In the genomic region with DNA sequence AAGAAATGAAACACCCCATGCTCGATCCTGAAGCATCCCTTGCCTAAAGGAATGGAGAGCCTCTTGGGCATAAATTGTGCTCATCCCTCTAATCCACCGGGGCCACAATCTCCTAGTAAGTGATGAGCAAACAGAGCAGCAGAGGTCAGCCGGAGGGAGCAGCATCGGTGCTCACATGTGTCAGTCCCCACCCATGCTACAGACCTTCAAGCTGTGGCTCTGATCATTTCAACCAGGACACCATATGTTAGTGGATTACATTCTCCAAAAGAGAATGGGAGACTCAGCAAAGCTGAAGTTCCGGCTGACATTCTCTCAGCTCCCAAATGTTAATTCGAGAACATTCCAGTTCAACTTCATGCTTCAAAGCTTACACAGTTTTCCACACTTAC, we compare ENCODE assay signal across 1 cellular context.
TF ChIP-seq lines count a peak whose summit lies in the region.

No MANE protein-coding gene starts in this region.

TF ChIP-seq in IMR-90, 13 proteins besides CTCF, POLR2A, EP300 and RAD21 (continued from another document):
- TF ChIP-seq, protein P1, sequence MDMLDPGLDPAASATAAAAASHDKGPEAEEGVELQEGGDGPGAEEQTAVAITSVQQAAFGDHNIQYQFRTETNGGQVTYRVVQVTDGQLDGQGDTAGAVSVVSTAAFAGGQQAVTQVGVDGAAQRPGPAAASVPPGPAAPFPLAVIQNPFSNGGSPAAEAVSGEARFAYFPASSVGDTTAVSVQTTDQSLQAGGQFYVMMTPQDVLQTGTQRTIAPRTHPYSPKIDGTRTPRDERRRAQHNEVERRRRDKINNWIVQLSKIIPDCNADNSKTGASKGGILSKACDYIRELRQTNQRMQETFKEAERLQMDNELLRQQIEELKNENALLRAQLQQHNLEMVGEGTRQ (IDR thresholded peaks at IDR 0.05; ENCODE audit: low read depth, low read length): no peak
- TF ChIP-seq RCOR1 (IDR thresholded peaks at IDR 0.05; ENCODE audit: insufficient replicate concordance, low read length) (no peak), SMC3 (IDR thresholded peaks at IDR 0.05; ENCODE audit: low read depth, low read length) (no peak), CEBPB (IDR thresholded peaks at IDR 0.05; ENCODE audit: low read depth, low read length) (no peak), MAZ (IDR thresholded peaks at IDR 0.05; ENCODE audit: borderline replicate concordance, low read depth, low read length) (no peak)
- TF ChIP-seq, protein P2, sequence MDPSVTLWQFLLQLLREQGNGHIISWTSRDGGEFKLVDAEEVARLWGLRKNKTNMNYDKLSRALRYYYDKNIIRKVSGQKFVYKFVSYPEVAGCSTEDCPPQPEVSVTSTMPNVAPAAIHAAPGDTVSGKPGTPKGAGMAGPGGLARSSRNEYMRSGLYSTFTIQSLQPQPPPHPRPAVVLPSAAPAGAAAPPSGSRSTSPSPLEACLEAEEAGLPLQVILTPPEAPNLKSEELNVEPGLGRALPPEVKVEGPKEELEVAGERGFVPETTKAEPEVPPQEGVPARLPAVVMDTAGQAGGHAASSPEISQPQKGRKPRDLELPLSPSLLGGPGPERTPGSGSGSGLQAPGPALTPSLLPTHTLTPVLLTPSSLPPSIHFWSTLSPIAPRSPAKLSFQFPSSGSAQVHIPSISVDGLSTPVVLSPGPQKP (IDR thresholded peaks at IDR 0.05; ENCODE audit: borderline replicate concordance, low read depth, low read length): no peak
TF ChIP-seq in IMR-90: peak in this region for 0.
